1 cellular context compared by ENCODE assay signal in the genomic region with DNA sequence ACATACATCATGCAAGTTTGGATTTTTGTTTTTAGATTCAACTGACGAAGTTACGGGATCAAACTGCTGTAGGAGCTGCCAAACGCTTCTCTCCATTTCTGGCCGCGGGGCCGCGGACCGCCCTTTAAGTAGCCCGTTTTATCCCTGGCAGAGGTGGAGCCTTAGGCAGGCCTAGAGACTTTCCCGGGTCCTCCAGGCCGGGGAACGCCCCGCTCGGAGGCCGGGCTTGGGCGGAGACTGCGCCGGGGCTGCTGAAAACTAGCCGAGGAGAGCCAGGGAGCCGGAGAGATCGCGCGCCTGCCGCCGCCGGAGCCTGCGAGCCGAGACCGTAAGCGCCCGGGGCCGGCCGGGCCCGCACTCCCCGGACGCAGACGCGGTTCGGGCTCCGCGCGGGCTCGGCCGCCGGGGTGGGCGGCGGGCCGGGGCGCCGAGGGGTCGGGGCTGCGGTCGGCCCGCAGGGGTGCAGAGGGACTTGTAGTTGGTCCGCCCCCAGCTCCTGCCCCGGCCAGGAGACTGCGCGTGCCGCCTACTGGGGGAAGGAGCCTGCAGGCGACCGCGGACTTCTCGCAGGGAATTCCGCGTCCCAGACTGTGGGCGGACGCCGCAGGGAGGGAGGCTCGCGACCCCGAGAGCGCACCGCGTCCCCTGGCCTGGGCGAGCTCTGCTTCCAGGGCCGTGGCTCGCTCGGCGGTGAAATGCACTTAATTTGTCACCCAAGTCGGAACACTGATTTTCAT.
TF ChIP-seq lines count a peak whose summit lies in the region.

Gene EPHX1, plus strand, starts transcription at position 283 of the 737 bp plus-strand sequence. CDS start 18,606 bp downstream, outside the sequence.

TF ChIP-seq in HepG2, 621 proteins besides CTCF, POLR2A, EP300 and RAD21 (continued from another document and continues in another):
- TF ChIP-seq ZBTB37 (CRISPR knock-in tag; IDR thresholded peaks at IDR 0.05) (no peak), ZNF501 (CRISPR knock-in tag; IDR thresholded peaks at IDR 0.05) (peak; percentile 62), DR1 (CRISPR knock-in tag; IDR thresholded peaks at IDR 0.05) (peak; percentile 93), SRSF1 (optimal IDR thresholded peaks at IDR 0.05; ENCODE audit: low read depth, low read length) (peak; percentile 29), MTA1 (CRISPR knock-in tag; IDR thresholded peaks at IDR 0.05; ENCODE audit: borderline replicate concordance) (0 out of 2 replicates have a peak, but pooled peaks have one; percentile 20), ZNF75D (CRISPR knock-in tag; IDR thresholded peaks at IDR 0.05; ENCODE audit: borderline replicate concordance) (no peak), HINFP (CRISPR knock-in tag; IDR thresholded peaks at IDR 0.05; ENCODE audit: low read depth) (peak; percentile 29; the same call in 1 of the 2 replicates), NFE2L2 (IDR thresholded peaks at IDR 0.05; ENCODE audit: low read length) (no peak), ZFX (CRISPR knock-in tag; IDR thresholded peaks at IDR 0.05; ENCODE audit: low read depth) (peak; percentile 72), MTF2 (CRISPR knock-in tag; IDR thresholded peaks at IDR 0.05; ENCODE audit: borderline replicate concordance) (0 out of 2 replicates have a peak, but pooled peaks have one; percentile 57), ZNF747 (CRISPR knock-in tag; IDR thresholded peaks at IDR 0.05; ENCODE audit: borderline replicate concordance) (peak; percentile 41; the same call in 1 of the 2 replicates), YY1 (IDR thresholded peaks at IDR 0.05; ENCODE audit: insufficient read depth, insufficient replicate concordance, low read depth, low read length) (peak; percentile 13), HOXD1 (CRISPR knock-in tag; IDR thresholded peaks at IDR 0.05) (0 out of 2 replicates have a peak, but pooled peaks have one; percentile 23), ZSCAN9 (CRISPR knock-in tag; IDR thresholded peaks at IDR 0.05; ENCODE audit: borderline replicate concordance) (peak; percentile 78; the same call in 1 of the 2 replicates), GATA4 (IDR thresholded peaks at IDR 0.05; ENCODE audit: borderline replicate concordance, low read depth) (0 out of 2 replicates have a peak, but pooled peaks have one; percentile 39), ZNF446 (CRISPR knock-in tag; IDR thresholded peaks at IDR 0.05) (peak; percentile 62; the same call in 1 of the 2 replicates), ZFP91 (CRISPR knock-in tag; IDR thresholded peaks at IDR 0.05; ENCODE audit: borderline replicate concordance) (peak; percentile 80), ZNF12 (CRISPR knock-in tag; IDR thresholded peaks at IDR 0.05) (0 out of 2 replicates have a peak, but pooled peaks have one; percentile 22), SMC3 (IDR thresholded peaks at IDR 0.05; ENCODE audit: low read length) (no peak), AFF4 (CRISPR knock-in tag; IDR thresholded peaks at IDR 0.05) (no peak), ZNF770 (CRISPR knock-in tag; IDR thresholded peaks at IDR 0.05) (peak; percentile 83; the same call in 1 of the 2 replicates), ZNF20 (CRISPR knock-in tag; IDR thresholded peaks at IDR 0.05) (0 out of 2 replicates have a peak, but pooled peaks have one; percentile 39), FOXA1 (IDR thresholded peaks at IDR 0.05) (no peak), FOXA1 (CRISPR knock-in tag; IDR thresholded peaks at IDR 0.05) (no peak), SSRP1 (CRISPR knock-in tag; IDR thresholded peaks at IDR 0.05) (no peak), MAX (IDR thresholded peaks at IDR 0.05) (peak; percentile 20; the same call in 1 of the 2 replicates), MYPOP (CRISPR knock-in tag; IDR thresholded peaks at IDR 0.05) (peak; percentile 27; the same call in 1 of the 2 replicates), IKZF4 (CRISPR knock-in tag; IDR thresholded peaks at IDR 0.05; ENCODE audit: borderline replicate concordance, low read depth, not compliant biosample characterization) (no peak), ATF7-NPFF (CRISPR knock-in tag; IDR thresholded peaks at IDR 0.05; ENCODE audit: low read depth) (peak; percentile 26; the same call in 1 of the 2 replicates), ZNF589 (CRISPR knock-in tag; conservative IDR thresholded peaks at IDR 0.05) (no peak), ZNF674 (CRISPR knock-in tag; IDR thresholded peaks at IDR 0.05; ENCODE audit: low read depth) (0 out of 2 replicates have a peak, but pooled peaks have one; percentile 53), KMT2A (CRISPR knock-in tag; IDR thresholded peaks at IDR 0.05) (peak; percentile 33; the same call in 1 of the 2 replicates), NR0B2 (CRISPR knock-in tag; IDR thresholded peaks at IDR 0.05) (no peak; the same call in 1 of the 2 replicates), KLF13 (CRISPR knock-in tag; IDR thresholded peaks at IDR 0.05) (no peak), MAFF (IDR thresholded peaks at IDR 0.05; ENCODE audit: low read depth, low read length) (no peak), TEAD3 (CRISPR knock-in tag; optimal IDR thresholded peaks at IDR 0.05; ENCODE audit: borderline replicate concordance) (no peak), ZNF235 (CRISPR knock-in tag; IDR thresholded peaks at IDR 0.05; ENCODE audit: borderline replicate concordance) (0 out of 2 replicates have a peak, but pooled peaks have one; percentile 37)
- TF ChIP-seq, protein P1, sequence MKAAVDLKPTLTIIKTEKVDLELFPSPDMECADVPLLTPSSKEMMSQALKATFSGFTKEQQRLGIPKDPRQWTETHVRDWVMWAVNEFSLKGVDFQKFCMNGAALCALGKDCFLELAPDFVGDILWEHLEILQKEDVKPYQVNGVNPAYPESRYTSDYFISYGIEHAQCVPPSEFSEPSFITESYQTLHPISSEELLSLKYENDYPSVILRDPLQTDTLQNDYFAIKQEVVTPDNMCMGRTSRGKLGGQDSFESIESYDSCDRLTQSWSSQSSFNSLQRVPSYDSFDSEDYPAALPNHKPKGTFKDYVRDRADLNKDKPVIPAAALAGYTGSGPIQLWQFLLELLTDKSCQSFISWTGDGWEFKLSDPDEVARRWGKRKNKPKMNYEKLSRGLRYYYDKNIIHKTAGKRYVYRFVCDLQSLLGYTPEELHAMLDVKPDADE (CRISPR knock-in tag; IDR thresholded peaks at IDR 0.05), result 0 out of 2 replicates have a peak, but pooled peaks have one; percentile 15
- TF ChIP-seq, protein P2, sequence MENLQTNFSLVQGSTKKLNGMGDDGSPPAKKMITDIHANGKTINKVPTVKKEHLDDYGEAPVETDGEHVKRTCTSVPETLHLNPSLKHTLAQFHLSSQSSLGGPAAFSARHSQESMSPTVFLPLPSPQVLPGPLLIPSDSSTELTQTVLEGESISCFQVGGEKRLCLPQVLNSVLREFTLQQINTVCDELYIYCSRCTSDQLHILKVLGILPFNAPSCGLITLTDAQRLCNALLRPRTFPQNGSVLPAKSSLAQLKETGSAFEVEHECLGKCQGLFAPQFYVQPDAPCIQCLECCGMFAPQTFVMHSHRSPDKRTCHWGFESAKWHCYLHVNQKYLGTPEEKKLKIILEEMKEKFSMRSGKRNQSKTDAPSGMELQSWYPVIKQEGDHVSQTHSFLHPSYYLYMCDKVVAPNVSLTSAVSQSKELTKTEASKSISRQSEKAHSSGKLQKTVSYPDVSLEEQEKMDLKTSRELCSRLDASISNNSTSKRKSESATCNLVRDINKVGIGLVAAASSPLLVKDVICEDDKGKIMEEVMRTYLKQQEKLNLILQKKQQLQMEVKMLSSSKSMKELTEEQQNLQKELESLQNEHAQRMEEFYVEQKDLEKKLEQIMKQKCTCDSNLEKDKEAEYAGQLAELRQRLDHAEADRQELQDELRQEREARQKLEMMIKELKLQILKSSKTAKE (CRISPR knock-in tag; IDR thresholded peaks at IDR 0.05; ENCODE audit: borderline replicate concordance), result no peak
- TF ChIP-seq, protein P3, sequence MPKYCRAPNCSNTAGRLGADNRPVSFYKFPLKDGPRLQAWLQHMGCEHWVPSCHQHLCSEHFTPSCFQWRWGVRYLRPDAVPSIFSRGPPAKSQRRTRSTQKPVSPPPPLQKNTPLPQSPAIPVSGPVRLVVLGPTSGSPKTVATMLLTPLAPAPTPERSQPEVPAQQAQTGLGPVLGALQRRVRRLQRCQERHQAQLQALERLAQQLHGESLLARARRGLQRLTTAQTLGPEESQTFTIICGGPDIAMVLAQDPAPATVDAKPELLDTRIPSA (CRISPR knock-in tag; IDR thresholded peaks at IDR 0.05; ENCODE audit: borderline replicate concordance), result no peak
